Comparison of ENCODE assay signal across 34 cellular contexts in the genomic region with DNA sequence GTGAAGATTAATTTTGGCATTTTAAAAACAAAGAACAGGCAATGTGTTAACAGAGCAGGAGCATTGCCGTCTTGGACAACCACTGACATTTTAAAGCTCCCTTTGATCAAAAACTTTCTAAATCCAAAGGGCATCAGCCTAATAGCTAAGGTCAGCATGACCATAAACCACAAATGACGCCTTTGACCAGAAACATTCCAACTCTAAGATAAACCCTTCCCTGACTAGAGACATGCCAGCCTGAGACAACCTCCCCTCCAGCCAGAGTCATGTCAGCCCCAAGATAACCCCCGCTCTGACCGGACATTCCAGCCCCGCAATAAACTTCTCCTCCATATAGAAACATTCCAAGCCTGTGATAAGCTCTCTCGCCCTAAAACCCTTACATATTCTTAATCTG.
DNase-seq lines count a peak whose midpoint lies in the region; ATAC-seq, FAIRE-seq and TF ChIP-seq lines count a peak whose summit lies in the region.
"Had no signal": no experiment of that assay in that cellular context is flagged by ENCODE, and none has a peak within 500 bp of the region (broad histone marks: within the 10 kb centered on the region; RNA-seq: fewer than 3 reads in every experiment).

No MANE protein-coding gene starts in this region.

- ATAC-seq in HG02852 (IDR thresholded peaks at IDR 0.05; ENCODE audit: unreplicated experiment) (no peak), GM21576 (IDR thresholded peaks at IDR 0.05; ENCODE audit: unreplicated experiment) (no peak)
- ATAC-seq: left lung; stimulated activated memory B cell treated with anti-CD40 and anti-IgM and Interleukin-4, amounts not matched to agents 10 μg/mL and 1 μg/mL and 100 μg/mL, for 72 hours; T-helper 17 cell had no signal

- H3K4me3 Mint-ChIP-seq in astrocyte (ENCODE audit: unreplicated experiment) = no peak overlapping the region
- H3K4me3 Mint-ChIP-seq: activated CD4-positive, alpha-beta memory T cell treated with anti-CD3 and anti-CD28 coated beads, Interleukin-2, amount 10 ng/mL, durations not matched to agents 7 days and 5 days; activated naive CD4-positive, alpha-beta T cell treated with anti-CD3 and anti-CD28 coated beads, Interleukin-2, amount 10 ng/mL, durations not matched to agents 7 days and 5 days; activated T-helper 1 cell treated with anti-CD3 and anti-CD28 coated beads, Interleukin-12 subunit alpha, Interleukin-12 subunit beta, Interleukin-2, Interleukin-4 antibody, amounts not matched to agents 30 ng/mL and 10 ng/mL and 1 ng/mL, durations not matched to agents 14 hours and 24 hours and 36 hours; H9; IgD-negative memory B cell; memory B cell; stimulated activated memory B cell treated with anti-CD40 and anti-IgM and Interleukin-4, amounts not matched to agents 10 μg/mL and 1 μg/mL and 100 μg/mL, for 72 hours; T-helper 17 cell had no signal

- H3K27ac Mint-ChIP-seq in astrocyte (ENCODE audit: unreplicated experiment) = peak overlapping the region; percentile 89
- H3K27ac Mint-ChIP-seq: activated CD4-positive, alpha-beta memory T cell treated with anti-CD3 and anti-CD28 coated beads, Interleukin-2, amount 10 ng/mL, durations not matched to agents 7 days and 5 days; activated naive CD4-positive, alpha-beta T cell treated with anti-CD3 and anti-CD28 coated beads, Interleukin-2, amount 10 ng/mL, durations not matched to agents 7 days and 5 days; activated T-helper 1 cell treated with anti-CD3 and anti-CD28 coated beads, Interleukin-12 subunit alpha, Interleukin-12 subunit beta, Interleukin-2, Interleukin-4 antibody, amounts not matched to agents 30 ng/mL and 10 ng/mL and 1 ng/mL, durations not matched to agents 14 hours and 24 hours and 36 hours; IgD-negative memory B cell; memory B cell; stimulated activated memory B cell treated with anti-CD40 and anti-IgM and Interleukin-4, amounts not matched to agents 10 μg/mL and 1 μg/mL and 100 μg/mL, for 72 hours; T-helper 17 cell had no signal

- FAIRE-seq in astrocyte (lab: Jason Lieb, UNC) = no peak
- FAIRE-seq: bronchial epithelial cell, GM12892, islet of Langerhans had no signal

- no peak overlapping the region for H3K9ac ChIP-seq in astrocyte (ENCODE audit: low read length)
- H3K9ac ChIP-seq: SK-N-SH had no signal

- H3K27me3 Mint-ChIP-seq in astrocyte (ENCODE audit: low read depth, unreplicated experiment) = no peaks in the 10 kb centered on the region
- H3K27me3 Mint-ChIP-seq: activated CD4-positive, alpha-beta memory T cell treated with anti-CD3 and anti-CD28 coated beads, Interleukin-2, amount 10 ng/mL, durations not matched to agents 7 days and 5 days; activated naive CD4-positive, alpha-beta T cell treated with anti-CD3 and anti-CD28 coated beads, Interleukin-2, amount 10 ng/mL, durations not matched to agents 7 days and 5 days; IgD-negative memory B cell; memory B cell; stimulated activated memory B cell treated with anti-CD40 and anti-IgM and Interleukin-4, amounts not matched to agents 10 μg/mL and 1 μg/mL and 100 μg/mL, for 72 hours; T-helper 17 cell had no signal

- H3K9me3 ChIP-seq in astrocyte (ENCODE audit: insufficient read depth, low read depth, low read length) = no peaks in the 10 kb centered on the region
- H3K9me3 ChIP-seq: adrenal gland, colonic mucosa, neutrophil, prostate gland had no signal

- no peaks in the 10 kb centered on the region for H3K36me3 Mint-ChIP-seq in astrocyte (ENCODE audit: low read depth, unreplicated experiment)
- H3K36me3 Mint-ChIP-seq: activated naive CD4-positive, alpha-beta T cell treated with anti-CD3 and anti-CD28 coated beads, Interleukin-2, amount 10 ng/mL, durations not matched to agents 7 days and 5 days; memory B cell; stimulated activated memory B cell treated with anti-CD40 and anti-IgM and Interleukin-4, amounts not matched to agents 10 μg/mL and 1 μg/mL and 100 μg/mL, for 72 hours had no signal

- H4K20me1 ChIP-seq in astrocyte (ENCODE audit: insufficient read depth, low read length) = no peaks in the 10 kb centered on the region

- H2AFZ ChIP-seq in astrocyte (ENCODE audit: low read depth, low read length) = no peak overlapping the region

- no peaks in the 10 kb centered on the region for H3K9me3 Mint-ChIP-seq in astrocyte (ENCODE audit: unreplicated experiment)
- H3K9me3 Mint-ChIP-seq: activated naive CD4-positive, alpha-beta T cell treated with anti-CD3 and anti-CD28 coated beads, Interleukin-2, amount 10 ng/mL, durations not matched to agents 7 days and 5 days; activated T-helper 1 cell treated with anti-CD3 and anti-CD28 coated beads, Interleukin-12 subunit alpha, Interleukin-12 subunit beta, Interleukin-2, Interleukin-4 antibody, amounts not matched to agents 30 ng/mL and 10 ng/mL and 1 ng/mL, durations not matched to agents 14 hours and 24 hours and 36 hours; memory B cell; stimulated activated memory B cell treated with anti-CD40 and anti-IgM and Interleukin-4, amounts not matched to agents 10 μg/mL and 1 μg/mL and 100 μg/mL, for 72 hours had no signal

- H3K36me3 ChIP-seq in astrocyte (ENCODE audit: insufficient read depth, low read length) = no peaks in the 10 kb centered on the region
- H3K36me3 ChIP-seq: adrenal gland, colonic mucosa, left lung, neutrophil, prostate gland, transverse colon had no signal

- peaks cover 26% of the 10 kb centered on the region for H3K4me1 Mint-ChIP-seq in astrocyte (ENCODE audit: low read depth, unreplicated experiment)
- H3K4me1 Mint-ChIP-seq: activated CD4-positive, alpha-beta memory T cell treated with anti-CD3 and anti-CD28 coated beads, Interleukin-2, amount 10 ng/mL, durations not matched to agents 7 days and 5 days; activated naive CD4-positive, alpha-beta T cell treated with anti-CD3 and anti-CD28 coated beads, Interleukin-2, amount 10 ng/mL, durations not matched to agents 7 days and 5 days; IgD-negative memory B cell; memory B cell; stimulated activated memory B cell treated with anti-CD40 and anti-IgM and Interleukin-4, amounts not matched to agents 10 μg/mL and 1 μg/mL and 100 μg/mL, for 72 hours; T-helper 17 cell had no signal

- no peaks in the 10 kb centered on the region for H3K4me1 ChIP-seq in astrocyte (ENCODE audit: insufficient read depth, low read length)
- H3K4me1 ChIP-seq: adrenal gland, colonic mucosa, left lung, prostate gland, transverse colon had no signal

- H3K4me3 ChIP-seq in astrocyte (ENCODE audit: insufficient read depth, low read depth, low read length) = no peak overlapping the region
- H3K4me3 ChIP-seq: adrenal gland, colonic mucosa, left lung, prostate gland, transverse colon had no signal

- H3K27ac ChIP-seq in astrocyte (ENCODE audit: low read depth, low read length) = no peak overlapping the region
- H3K27ac ChIP-seq: adrenal gland, colonic mucosa, left lung, neutrophil, prostate gland, transverse colon had no signal

- no peaks in the 10 kb centered on the region for H3K27me3 ChIP-seq in astrocyte (ENCODE audit: insufficient read depth, low read length)
- H3K27me3 ChIP-seq: adrenal gland, colonic mucosa, left lung, neutrophil, transverse colon had no signal

- no peak overlapping the region for H3K4me2 ChIP-seq in astrocyte (ENCODE audit: low read length)
- H3K4me2 ChIP-seq: SK-N-SH had no signal

- no peak for TF ChIP-seq CTCF in astrocyte (IDR thresholded peaks at IDR 0.05; ENCODE audit: insufficient read depth, low read depth, low read length)

- no peaks in the 10 kb centered on the region for H3K79me2 ChIP-seq in astrocyte (ENCODE audit: insufficient read depth, low read length)

- peak; percentile 2 for DNase-seq in LHCN-M2 (ENCODE audit: low read depth)
- DNase-seq in astrocyte (ENCODE audit: low read depth) = no peak
- peak; percentile 84 for DNase-seq in islet precursor cell
- no peak for DNase-seq in stimulated activated CD4-positive, alpha-beta T cell treated with anti-CD3 and anti-CD28 coated beads, Interleukin-2, amount 100 ng/mL, for 48 hours
- no peak for DNase-seq in pons (ENCODE audit: low spot score)
- DNase-seq: activated CD4-positive, alpha-beta memory T cell treated with anti-CD3 and anti-CD28 coated beads, Interleukin-2, amount 10 ng/mL, durations not matched to agents 7 days and 5 days; activated CD4-positive, alpha-beta T cell treated with anti-CD3 and anti-CD28 coated beads for 1 hour; activated CD8-positive, alpha-beta memory T cell treated with anti-CD3 and anti-CD28 coated beads, Interleukin-2, amount 50 U/mL, for 4 hours; activated naive CD4-positive, alpha-beta T cell treated with anti-CD3 and anti-CD28 coated beads, Interleukin-2, amount 10 ng/mL, durations not matched to agents 7 days and 5 days; adrenal gland; C1 segment of cervical spinal cord; colonic mucosa; effector CD4-positive, alpha-beta T cell; H9; left lung; NCI-H1105 treated with DMSO at 0.1 percent for 48 hours; NCI-H187 treated with DMSO at 0.1 percent for 48 hours; NCI-H524; OCI-M1; SK-N-SH; stimulated activated CD4-positive, alpha-beta T cell treated with anti-CD3 and anti-CD28 coated beads, Interleukin-15, amount 100 ng/mL, for 24 hours; T-helper 17 cell; transverse colon had no signal

Comparison
In these comparisons a context has a peak if more than half of its experiments do, and no peak if none do; other contexts are left out.
1. DNase-seq: peak in LHCN-M2 (single experiment) and islet precursor cell (single experiment); none in astrocyte (single experiment), stimulated activated CD4-positive, alpha-beta T cell treated with anti-CD3 and anti-CD28 coated beads, Interleukin-2, amount 100 ng/mL, for 48 hours (0 of 2) and pons (single experiment).